8 cellular contexts compared by ENCODE assay signal in genomic region chr18:48947583-48947982, GRCh38. TPM values are rescaled to one million over a fixed set of nuclear protein-coding genes. Genes with fewer than 3 reads are reported as not detected.
DNase-seq lines count a peak whose midpoint lies in the region; ATAC-seq, FAIRE-seq and TF ChIP-seq lines count a peak whose summit lies in the region.

No MANE protein-coding gene starts in this region.

- H3K27ac Mint-ChIP-seq in activated CD4-positive, alpha-beta T cell treated with anti-CD3 and anti-CD28 coated beads, Interleukin-2, amount 10 ng/mL, durations not matched to agents 24 days and 14 days: peak overlapping the region; percentile 84
- no peak overlapping the region for H3K27ac Mint-ChIP-seq in activated naive CD8-positive, alpha-beta T cell treated with anti-CD3 and anti-CD28 coated beads, Interleukin-2, amount 50 U/mL, for 24 hours

- WGBS in stomach, 5 donors: 0 to 43% (median 18%) methylated on average over 3 of the region's 3 CpGs

- peak overlapping the region; percentile 93 for H3K4me3 Mint-ChIP-seq in activated CD4-positive, alpha-beta T cell treated with anti-CD3 and anti-CD28 coated beads, Interleukin-2, amount 10 ng/mL, durations not matched to agents 24 days and 14 days
- peak overlapping the region; percentile 97 for H3K4me3 Mint-ChIP-seq in activated naive CD8-positive, alpha-beta T cell treated with anti-CD3 and anti-CD28 coated beads, Interleukin-2, amount 50 U/mL, for 24 hours

- H3K9ac ChIP-seq in kidney (ENCODE audit: low read length in 2 of 2): peak overlapping the region; percentile 78 to 84

- H3K4me3 ChIP-seq in kidney (ENCODE audit: low read length in 2 of 2) (peak overlapping the region; percentile 82 to 99), stomach (peak overlapping the region; percentile 73 to 94 (median 90))

- TF ChIP-seq EP300 in stomach (IDR thresholded peaks at IDR 0.05): no peak

- H3K4me1 ChIP-seq in kidney (ENCODE audit: control insufficient read depth in 1 of 2, insufficient read depth in 1 of 2, low read depth in 1 of 2, low read length in 2 of 2) (peaks cover 40 to 47% of the 10 kb centered on the region in 2 donors), stomach (peaks cover 52 to 63% (median 63%) of the 10 kb centered on the region in 4 donors)

- no peak for ATAC-seq in activated naive CD8-positive, alpha-beta T cell treated with anti-CD3 and anti-CD28 coated beads, Interleukin-2, amount 50 U/mL, for 24 hours
- no peak for ATAC-seq in GM19324 (IDR thresholded peaks at IDR 0.05; ENCODE audit: low FRiP score, unreplicated experiment)

- H3K9me3 Mint-ChIP-seq in activated CD4-positive, alpha-beta T cell treated with anti-CD3 and anti-CD28 coated beads, Interleukin-2, amount 10 ng/mL, durations not matched to agents 24 days and 14 days: no peaks in the 10 kb centered on the region
- no peaks in the 10 kb centered on the region for H3K9me3 Mint-ChIP-seq in activated naive CD8-positive, alpha-beta T cell treated with anti-CD3 and anti-CD28 coated beads, Interleukin-2, amount 50 U/mL, for 24 hours

- peak; percentile 58 for DNase-seq in activated CD4-positive, alpha-beta T cell treated with anti-CD3 and anti-CD28 coated beads, Interleukin-2, amount 10 ng/mL, durations not matched to agents 24 days and 14 days
- no peak for DNase-seq in activated CD4-positive, alpha-beta T cell treated with anti-CD3 and anti-CD28 coated beads for 4 hours
- DNase-seq in activated naive CD8-positive, alpha-beta T cell treated with anti-CD3 and anti-CD28 coated beads, Interleukin-2, amount 50 U/mL, for 24 hours: no peak
- peak; percentile 78 for DNase-seq in kidney
- peak; percentile 48 for DNase-seq in stomach
- no peak for DNase-seq in NOMO-1 treated with DMSO at 0.1 percent for 48 hours (lab: John Stamatoyannopoulos, UW; ENCODE audit: unreplicated experiment)
- no peak for DNase-seq in HEK293T (ENCODE audit: extremely low spot score)

- intact Hi-C loops in activated CD4-positive, alpha-beta T cell treated with anti-CD3 and anti-CD28 coated beads, Interleukin-2, amount 10 ng/mL, durations not matched to agents 24 days and 14 days (cut with micrococcal nuclease): loop anchor here (10.0 kb wide), 1 partner anchor 537 kb away; the partner anchor contains the start of gene C18orf32
- intact Hi-C loops in kidney (cut with DNase I) (loop anchor here (10.0 kb wide), 1 partner anchor 103 kb away; no protein-coding TSS in a partner anchor), stomach (cut with DNase I; ENCODE audit: low total_unique reads) (no loop called here)

- no peak for FAIRE-seq in kidney (lab: Jason Lieb, UNC)

- POLR2A ChIA-PET in HEK293T (lab: Yijun Ruan, JAX): interaction anchor here (0.6 kb wide), 1 partner anchor 13 kb away, joined by 4 read pairs; no protein-coding TSS in a partner anchor

- peaks cover 60% of the 10 kb centered on the region for H3K4me1 Mint-ChIP-seq in activated CD4-positive, alpha-beta T cell treated with anti-CD3 and anti-CD28 coated beads, Interleukin-2, amount 10 ng/mL, durations not matched to agents 24 days and 14 days
- peaks cover 66% of the 10 kb centered on the region for H3K4me1 Mint-ChIP-seq in activated naive CD8-positive, alpha-beta T cell treated with anti-CD3 and anti-CD28 coated beads, Interleukin-2, amount 50 U/mL, for 24 hours

- H3K27me3 Mint-ChIP-seq in activated CD4-positive, alpha-beta T cell treated with anti-CD3 and anti-CD28 coated beads, Interleukin-2, amount 10 ng/mL, durations not matched to agents 24 days and 14 days: no peaks in the 10 kb centered on the region
- peaks cover 2% of the 10 kb centered on the region for H3K27me3 Mint-ChIP-seq in activated naive CD8-positive, alpha-beta T cell treated with anti-CD3 and anti-CD28 coated beads, Interleukin-2, amount 50 U/mL, for 24 hours

- CTCF ChIA-PET in HEK293T (lab: Yijun Ruan, JAX): interaction anchor here (0.6 to 1.3 kb wide), 3 partner anchors 10 to 1409 kb away, joined by 3 read pairs; no protein-coding TSS in a partner anchor

- H3K36me3 ChIP-seq in kidney (ENCODE audit: control insufficient read depth in 1 of 2, insufficient read depth in 2 of 2, low read length in 2 of 2): peaks cover 0 to 22% of the 10 kb centered on the region in 2 donors
- H3K36me3 ChIP-seq in stomach: peaks cover 0 to 22% (median 0%) of the 10 kb centered on the region in 4 donors

- H3K27me3 ChIP-seq in stomach: no peaks in the 10 kb centered on the region

- peaks cover 57% of the 10 kb centered on the region for H3K36me3 Mint-ChIP-seq in activated CD4-positive, alpha-beta T cell treated with anti-CD3 and anti-CD28 coated beads, Interleukin-2, amount 10 ng/mL, durations not matched to agents 24 days and 14 days (ENCODE audit: low read depth)
- peaks cover 59% of the 10 kb centered on the region for H3K36me3 Mint-ChIP-seq in activated naive CD8-positive, alpha-beta T cell treated with anti-CD3 and anti-CD28 coated beads, Interleukin-2, amount 50 U/mL, for 24 hours (ENCODE audit: low read depth)

- no peaks in the 10 kb centered on the region for H3K9me3 ChIP-seq in kidney (ENCODE audit: control insufficient read depth in 1 of 2, low read length in 2 of 2)
- no peaks in the 10 kb centered on the region for H3K9me3 ChIP-seq in stomach

- TF ChIP-seq POLR2A in stomach (IDR thresholded peaks at IDR 0.05): no peak

- no peak for TF ChIP-seq CTCF in kidney (IDR thresholded peaks at IDR 0.05; ENCODE audit: borderline replicate concordance, extremely low read depth, insufficient read depth)
- no peak for TF ChIP-seq CTCF in stomach (IDR thresholded peaks at IDR 0.05)

- H3K27ac ChIP-seq in kidney (ENCODE audit: low read depth in 2 of 2, low read length in 2 of 2) (peak overlapping the region; percentile 92), stomach (peak overlapping the region; percentile 88 to 100 (median 99))

TF ChIP-seq in HEK293T, 16 proteins besides CTCF, POLR2A, EP300 and RAD21:
- TF ChIP-seq L3MBTL2 (conservative IDR thresholded peaks at IDR 0.05) (no peak), SP1 (IDR thresholded peaks at IDR 0.05) (no peak), ELF4 (IDR thresholded peaks at IDR 0.05) (no peak), CTBP1 (IDR thresholded peaks at IDR 0.05; ENCODE audit: borderline replicate concordance) (no peak)
TF ChIP-seq in HEK293T: peak in this region for 0.

RNA-seq across cellular contexts. Expression of gene SMAD7, which starts 3.2 kb away (rescaled TPM):
- total RNA-seq in activated CD4-positive, alpha-beta T cell treated with anti-CD3 and anti-CD28 coated beads, Interleukin-2, amount 10 ng/mL, durations not matched to agents 24 days and 14 days: 21.8 and 22.4 TPM in 2 replicates
- total RNA-seq in kidney: 32.6 TPM
- polyA plus RNA-seq in kidney (ENCODE audit: insufficient read depth, low read depth, low replicate concordance): 17.3 TPM
- 100 to 1,000 TPM in 1 of 5 donors, 10 to 100 TPM in 3, 1 to 10 TPM in 1; 7.0 to 123 (median 29.3) TPM for total RNA-seq in stomach
- polyA plus RNA-seq in stomach: 10 to 100 TPM in 1 of 3 donors, 1 to 10 TPM in 2; 4.5 to 10.1 (median 9.9) TPM

Comparison
In these comparisons a context has a peak if more than half of its experiments do, and no peak if none do; other contexts are left out.
1. DNase-seq: peak in activated CD4-positive, alpha-beta T cell treated with anti-CD3 and anti-CD28 coated beads, Interleukin-2, amount 10 ng/mL, durations not matched to agents 24 days and 14 days (single experiment), kidney (single experiment) and stomach (single experiment); none in activated CD4-positive, alpha-beta T cell treated with anti-CD3 and anti-CD28 coated beads for 4 hours (0 of 2), activated naive CD8-positive, alpha-beta T cell treated with anti-CD3 and anti-CD28 coated beads, Interleukin-2, amount 50 U/mL, for 24 hours (single experiment), NOMO-1 treated with DMSO at 0.1 percent for 48 hours (single experiment) and HEK293T (single experiment).